ENCODE assay signal across 7 cellular contexts in the genomic region with DNA sequence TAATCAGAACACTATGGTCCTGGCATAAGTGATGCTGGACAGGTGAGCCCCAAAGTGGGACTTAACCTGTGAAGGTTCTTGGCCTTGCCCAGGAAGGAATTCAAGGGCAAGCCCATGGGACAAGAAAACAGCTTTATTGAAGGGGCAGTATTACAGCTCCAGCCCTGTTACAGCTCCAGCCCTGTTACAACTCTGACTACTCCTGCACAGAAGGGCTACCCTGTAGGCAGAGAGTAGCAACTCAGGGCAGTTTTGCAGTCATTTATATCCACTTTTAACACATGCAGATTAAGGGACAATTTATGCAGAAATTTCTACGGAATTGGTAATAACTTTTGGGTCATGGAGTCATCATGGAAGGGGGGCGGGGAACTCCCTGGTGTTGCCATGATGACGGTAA. TPM values are rescaled to one million over a fixed set of nuclear protein-coding genes. Genes with fewer than 3 reads are reported as not detected.
"Had no signal": no experiment of that assay in that cellular context is flagged by ENCODE, and none has a peak within 500 bp of the region (broad histone marks: within the 10 kb centered on the region; RNA-seq: fewer than 3 reads in every experiment).

No MANE protein-coding gene starts in this region.

- H3K27ac ChIP-seq: HL-60 had no signal

- DNase-seq: IMR-90, KBM-7 had no signal

- H3K4me3 ChIP-seq: K562 had no signal

- ATAC-seq: HepG2, K562 had no signal

RNA-seq across cellular contexts. Expression of gene IL37, which starts 15.7 kb away (rescaled TPM):
- total RNA-seq: HepG2, HT-29, HT1080, IMR-90, K562 had no signal

RNA-seq across cellular contexts. Expression of gene IL36G, which starts 51.1 kb away (rescaled TPM):
- total RNA-seq: HepG2, HT-29, HT1080, IMR-90, K562 had no signal
